ENCODE assay signal across 1 cellular context in the genomic region with DNA sequence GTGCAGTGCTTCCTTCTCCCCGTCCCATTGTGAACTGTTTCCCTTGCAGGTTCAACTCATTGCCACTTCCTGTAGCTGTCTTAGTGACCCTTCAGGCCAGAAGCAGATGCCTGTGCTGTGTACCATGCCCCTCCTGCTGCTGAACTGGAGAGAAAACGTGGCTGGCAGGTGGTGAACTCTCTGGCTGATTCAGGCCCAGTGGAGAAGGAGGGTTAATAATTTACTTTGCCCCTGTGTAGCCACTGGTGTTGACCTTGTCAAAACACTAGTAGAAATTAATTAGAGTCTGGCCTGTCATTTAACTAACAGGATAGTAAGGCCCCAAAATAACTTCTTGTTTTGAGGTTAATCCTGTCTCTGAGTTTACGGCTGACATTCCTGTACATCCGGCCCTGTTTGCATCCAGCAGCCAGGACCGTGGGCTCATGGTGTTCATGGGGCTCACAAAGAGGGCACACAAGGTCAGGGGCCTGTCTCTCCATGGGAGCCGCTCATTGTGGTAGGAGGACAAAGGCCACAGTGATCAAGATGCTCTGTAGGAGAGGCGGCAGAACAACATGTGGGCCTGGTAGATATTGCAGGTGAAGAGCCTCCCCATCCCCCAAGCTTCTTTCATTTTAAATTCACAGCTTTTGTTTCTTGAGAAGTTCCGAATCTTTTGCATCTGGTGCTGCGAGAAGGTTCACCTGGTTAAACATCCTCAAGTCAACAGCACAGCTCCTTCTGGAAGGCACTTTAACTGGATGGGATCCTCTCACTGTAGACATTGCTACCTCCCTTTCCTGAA.
TF ChIP-seq lines count a peak whose summit lies in the region.

No MANE protein-coding gene starts in this region.

TF ChIP-seq in HepG2, 621 proteins besides CTCF, POLR2A, EP300 and RAD21 (continued from another document and continues in another):
- TF ChIP-seq KDM6A (CRISPR knock-in tag; IDR thresholded peaks at IDR 0.05; ENCODE audit: low read depth) (peak; percentile 95), ZBTB4 (CRISPR knock-in tag; IDR thresholded peaks at IDR 0.05; ENCODE audit: borderline replicate concordance) (peak; percentile 51; the same call in 1 of the 2 replicates), RAD51 (IDR thresholded peaks at IDR 0.05; ENCODE audit: borderline replicate concordance) (no peak), MAFG (CRISPR knock-in tag; IDR thresholded peaks at IDR 0.05) (no peak), SP5 (CRISPR knock-in tag; IDR thresholded peaks at IDR 0.05; ENCODE audit: borderline replicate concordance, low read depth) (peak; percentile 23; the same call in 1 of the 2 replicates), SMAD9 (CRISPR knock-in tag; IDR thresholded peaks at IDR 0.05) (no peak), ZNF761 (CRISPR knock-in tag; conservative IDR thresholded peaks at IDR 0.05) (peak; percentile 24; the same call in 1 of the 2 replicates), ZNF549 (CRISPR knock-in tag; IDR thresholded peaks at IDR 0.05) (no peak), SMAD3 (CRISPR knock-in tag; IDR thresholded peaks at IDR 0.05) (peak; percentile 84), EED (CRISPR knock-in tag; IDR thresholded peaks at IDR 0.05) (no peak), ETV6 (CRISPR knock-in tag; conservative IDR thresholded peaks at IDR 0.05) (no peak), PRDM4 (CRISPR knock-in tag; IDR thresholded peaks at IDR 0.05; ENCODE audit: borderline replicate concordance) (no peak), ZSCAN9 (CRISPR knock-in tag; IDR thresholded peaks at IDR 0.05; ENCODE audit: borderline replicate concordance) (peak; percentile 67), ETS1 (CRISPR knock-in tag; IDR thresholded peaks at IDR 0.05) (peak; percentile 67; the same call in 1 of the 2 replicates), MIER2 (CRISPR knock-in tag; IDR thresholded peaks at IDR 0.05) (peak; percentile 21; the same call in 1 of the 2 replicates), ZNF138 (CRISPR knock-in tag; IDR thresholded peaks at IDR 0.05; ENCODE audit: low read depth) (no peak), ZSCAN31 (CRISPR knock-in tag; IDR thresholded peaks at IDR 0.05; ENCODE audit: low read depth) (peak; percentile 69; the same call in 1 of the 2 replicates), GABPB1 (CRISPR knock-in tag; IDR thresholded peaks at IDR 0.05) (peak; percentile 68), ZMYM2 (CRISPR knock-in tag; IDR thresholded peaks at IDR 0.05) (no peak), IRX3 (CRISPR knock-in tag; IDR thresholded peaks at IDR 0.05; ENCODE audit: borderline replicate concordance, low read depth) (0 out of 2 replicates have a peak, but pooled peaks have one; percentile 76)
- TF ChIP-seq, protein P1, sequence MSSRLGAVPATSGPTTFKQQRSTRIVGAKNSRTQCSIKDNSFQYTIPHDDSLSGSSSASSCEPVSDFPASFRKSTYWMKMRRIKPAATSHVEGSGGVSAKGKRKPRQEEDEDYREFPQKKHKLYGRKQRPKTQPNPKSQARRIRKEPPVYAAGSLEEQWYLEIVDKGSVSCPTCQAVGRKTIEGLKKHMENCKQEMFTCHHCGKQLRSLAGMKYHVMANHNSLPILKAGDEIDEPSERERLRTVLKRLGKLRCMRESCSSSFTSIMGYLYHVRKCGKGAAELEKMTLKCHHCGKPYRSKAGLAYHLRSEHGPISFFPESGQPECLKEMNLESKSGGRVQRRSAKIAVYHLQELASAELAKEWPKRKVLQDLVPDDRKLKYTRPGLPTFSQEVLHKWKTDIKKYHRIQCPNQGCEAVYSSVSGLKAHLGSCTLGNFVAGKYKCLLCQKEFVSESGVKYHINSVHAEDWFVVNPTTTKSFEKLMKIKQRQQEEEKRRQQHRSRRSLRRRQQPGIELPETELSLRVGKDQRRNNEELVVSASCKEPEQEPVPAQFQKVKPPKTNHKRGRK (CRISPR knock-in tag; IDR thresholded peaks at IDR 0.05) = no peak
- TF ChIP-seq, protein P2, sequence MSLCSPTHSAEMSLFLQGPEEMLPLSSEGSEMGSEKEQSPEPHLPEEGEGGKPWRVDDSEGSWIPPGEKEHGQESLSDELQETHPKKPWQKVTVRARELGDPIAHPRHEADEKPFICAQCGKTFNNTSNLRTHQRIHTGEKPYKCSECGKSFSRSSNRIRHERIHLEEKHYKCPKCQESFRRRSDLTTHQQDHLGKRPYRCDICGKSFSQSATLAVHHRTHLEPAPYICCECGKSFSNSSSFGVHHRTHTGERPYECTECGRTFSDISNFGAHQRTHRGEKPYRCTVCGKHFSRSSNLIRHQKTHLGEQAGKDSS (CRISPR knock-in tag; IDR thresholded peaks at IDR 0.05; ENCODE audit: borderline replicate concordance, low read depth) = peak; percentile 70; the same call in 1 of the 2 replicates
- TF ChIP-seq, protein P3, sequence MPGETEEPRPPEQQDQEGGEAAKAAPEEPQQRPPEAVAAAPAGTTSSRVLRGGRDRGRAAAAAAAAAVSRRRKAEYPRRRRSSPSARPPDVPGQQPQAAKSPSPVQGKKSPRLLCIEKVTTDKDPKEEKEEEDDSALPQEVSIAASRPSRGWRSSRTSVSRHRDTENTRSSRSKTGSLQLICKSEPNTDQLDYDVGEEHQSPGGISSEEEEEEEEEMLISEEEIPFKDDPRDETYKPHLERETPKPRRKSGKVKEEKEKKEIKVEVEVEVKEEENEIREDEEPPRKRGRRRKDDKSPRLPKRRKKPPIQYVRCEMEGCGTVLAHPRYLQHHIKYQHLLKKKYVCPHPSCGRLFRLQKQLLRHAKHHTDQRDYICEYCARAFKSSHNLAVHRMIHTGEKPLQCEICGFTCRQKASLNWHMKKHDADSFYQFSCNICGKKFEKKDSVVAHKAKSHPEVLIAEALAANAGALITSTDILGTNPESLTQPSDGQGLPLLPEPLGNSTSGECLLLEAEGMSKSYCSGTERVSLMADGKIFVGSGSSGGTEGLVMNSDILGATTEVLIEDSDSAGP (CRISPR knock-in tag; IDR thresholded peaks at IDR 0.05; ENCODE audit: borderline replicate concordance) = peak; percentile 75; the same call in 1 of the 2 replicates
- TF ChIP-seq, protein P4, sequence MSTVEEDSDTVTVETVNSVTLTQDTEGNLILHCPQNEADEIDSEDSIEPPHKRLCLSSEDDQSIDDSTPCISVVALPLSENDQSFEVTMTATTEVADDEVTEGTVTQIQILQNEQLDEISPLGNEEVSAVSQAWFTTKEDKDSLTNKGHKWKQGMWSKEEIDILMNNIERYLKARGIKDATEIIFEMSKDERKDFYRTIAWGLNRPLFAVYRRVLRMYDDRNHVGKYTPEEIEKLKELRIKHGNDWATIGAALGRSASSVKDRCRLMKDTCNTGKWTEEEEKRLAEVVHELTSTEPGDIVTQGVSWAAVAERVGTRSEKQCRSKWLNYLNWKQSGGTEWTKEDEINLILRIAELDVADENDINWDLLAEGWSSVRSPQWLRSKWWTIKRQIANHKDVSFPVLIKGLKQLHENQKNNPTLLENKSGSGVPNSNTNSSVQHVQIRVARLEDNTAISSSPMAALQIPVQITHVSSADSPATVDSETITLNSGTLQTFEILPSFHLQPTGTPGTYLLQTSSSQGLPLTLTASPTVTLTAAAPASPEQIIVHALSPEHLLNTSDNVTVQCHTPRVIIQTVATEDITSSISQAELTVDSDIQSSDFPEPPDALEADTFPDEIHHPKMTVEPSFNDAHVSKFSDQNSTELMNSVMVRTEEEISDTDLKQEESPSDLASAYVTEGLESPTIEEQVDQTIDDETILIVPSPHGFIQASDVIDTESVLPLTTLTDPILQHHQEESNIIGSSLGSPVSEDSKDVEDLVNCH (CRISPR knock-in tag; IDR thresholded peaks at IDR 0.05) = 0 out of 2 replicates have a peak, but pooled peaks have one; percentile 51
- TF ChIP-seq, protein P5, sequence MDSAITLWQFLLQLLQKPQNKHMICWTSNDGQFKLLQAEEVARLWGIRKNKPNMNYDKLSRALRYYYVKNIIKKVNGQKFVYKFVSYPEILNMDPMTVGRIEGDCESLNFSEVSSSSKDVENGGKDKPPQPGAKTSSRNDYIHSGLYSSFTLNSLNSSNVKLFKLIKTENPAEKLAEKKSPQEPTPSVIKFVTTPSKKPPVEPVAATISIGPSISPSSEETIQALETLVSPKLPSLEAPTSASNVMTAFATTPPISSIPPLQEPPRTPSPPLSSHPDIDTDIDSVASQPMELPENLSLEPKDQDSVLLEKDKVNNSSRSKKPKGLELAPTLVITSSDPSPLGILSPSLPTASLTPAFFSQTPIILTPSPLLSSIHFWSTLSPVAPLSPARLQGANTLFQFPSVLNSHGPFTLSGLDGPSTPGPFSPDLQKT (CRISPR knock-in tag; IDR thresholded peaks at IDR 0.05; ENCODE audit: borderline replicate concordance) = no peak
